1 cellular context compared by ENCODE assay signal in the genomic region with DNA sequence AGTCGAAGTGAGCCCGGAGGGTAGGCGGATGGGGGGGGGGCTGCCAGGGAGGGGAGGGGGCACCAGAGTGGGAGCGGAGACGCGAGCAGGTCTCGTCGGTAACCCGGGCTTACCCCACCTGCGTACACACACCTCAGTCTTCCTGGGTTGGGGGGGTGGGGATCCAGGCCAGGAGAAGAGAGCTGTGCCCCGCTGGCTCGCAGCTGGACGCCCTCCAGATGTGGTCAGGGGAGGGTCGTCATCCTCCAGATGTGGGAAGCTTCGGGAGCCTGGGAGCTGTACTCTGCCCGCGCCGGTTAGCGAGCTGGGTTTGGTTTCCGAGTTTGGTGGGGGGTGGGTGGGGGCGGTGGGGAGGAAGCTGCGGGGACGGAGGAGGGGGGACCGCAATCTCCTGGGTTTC.
TF ChIP-seq lines count a peak whose summit lies in the region.

No MANE protein-coding gene starts in this region.

TF ChIP-seq in GM23338, 12 proteins besides CTCF, POLR2A, EP300 and RAD21 (continued from another document):
- TF ChIP-seq, protein P1, sequence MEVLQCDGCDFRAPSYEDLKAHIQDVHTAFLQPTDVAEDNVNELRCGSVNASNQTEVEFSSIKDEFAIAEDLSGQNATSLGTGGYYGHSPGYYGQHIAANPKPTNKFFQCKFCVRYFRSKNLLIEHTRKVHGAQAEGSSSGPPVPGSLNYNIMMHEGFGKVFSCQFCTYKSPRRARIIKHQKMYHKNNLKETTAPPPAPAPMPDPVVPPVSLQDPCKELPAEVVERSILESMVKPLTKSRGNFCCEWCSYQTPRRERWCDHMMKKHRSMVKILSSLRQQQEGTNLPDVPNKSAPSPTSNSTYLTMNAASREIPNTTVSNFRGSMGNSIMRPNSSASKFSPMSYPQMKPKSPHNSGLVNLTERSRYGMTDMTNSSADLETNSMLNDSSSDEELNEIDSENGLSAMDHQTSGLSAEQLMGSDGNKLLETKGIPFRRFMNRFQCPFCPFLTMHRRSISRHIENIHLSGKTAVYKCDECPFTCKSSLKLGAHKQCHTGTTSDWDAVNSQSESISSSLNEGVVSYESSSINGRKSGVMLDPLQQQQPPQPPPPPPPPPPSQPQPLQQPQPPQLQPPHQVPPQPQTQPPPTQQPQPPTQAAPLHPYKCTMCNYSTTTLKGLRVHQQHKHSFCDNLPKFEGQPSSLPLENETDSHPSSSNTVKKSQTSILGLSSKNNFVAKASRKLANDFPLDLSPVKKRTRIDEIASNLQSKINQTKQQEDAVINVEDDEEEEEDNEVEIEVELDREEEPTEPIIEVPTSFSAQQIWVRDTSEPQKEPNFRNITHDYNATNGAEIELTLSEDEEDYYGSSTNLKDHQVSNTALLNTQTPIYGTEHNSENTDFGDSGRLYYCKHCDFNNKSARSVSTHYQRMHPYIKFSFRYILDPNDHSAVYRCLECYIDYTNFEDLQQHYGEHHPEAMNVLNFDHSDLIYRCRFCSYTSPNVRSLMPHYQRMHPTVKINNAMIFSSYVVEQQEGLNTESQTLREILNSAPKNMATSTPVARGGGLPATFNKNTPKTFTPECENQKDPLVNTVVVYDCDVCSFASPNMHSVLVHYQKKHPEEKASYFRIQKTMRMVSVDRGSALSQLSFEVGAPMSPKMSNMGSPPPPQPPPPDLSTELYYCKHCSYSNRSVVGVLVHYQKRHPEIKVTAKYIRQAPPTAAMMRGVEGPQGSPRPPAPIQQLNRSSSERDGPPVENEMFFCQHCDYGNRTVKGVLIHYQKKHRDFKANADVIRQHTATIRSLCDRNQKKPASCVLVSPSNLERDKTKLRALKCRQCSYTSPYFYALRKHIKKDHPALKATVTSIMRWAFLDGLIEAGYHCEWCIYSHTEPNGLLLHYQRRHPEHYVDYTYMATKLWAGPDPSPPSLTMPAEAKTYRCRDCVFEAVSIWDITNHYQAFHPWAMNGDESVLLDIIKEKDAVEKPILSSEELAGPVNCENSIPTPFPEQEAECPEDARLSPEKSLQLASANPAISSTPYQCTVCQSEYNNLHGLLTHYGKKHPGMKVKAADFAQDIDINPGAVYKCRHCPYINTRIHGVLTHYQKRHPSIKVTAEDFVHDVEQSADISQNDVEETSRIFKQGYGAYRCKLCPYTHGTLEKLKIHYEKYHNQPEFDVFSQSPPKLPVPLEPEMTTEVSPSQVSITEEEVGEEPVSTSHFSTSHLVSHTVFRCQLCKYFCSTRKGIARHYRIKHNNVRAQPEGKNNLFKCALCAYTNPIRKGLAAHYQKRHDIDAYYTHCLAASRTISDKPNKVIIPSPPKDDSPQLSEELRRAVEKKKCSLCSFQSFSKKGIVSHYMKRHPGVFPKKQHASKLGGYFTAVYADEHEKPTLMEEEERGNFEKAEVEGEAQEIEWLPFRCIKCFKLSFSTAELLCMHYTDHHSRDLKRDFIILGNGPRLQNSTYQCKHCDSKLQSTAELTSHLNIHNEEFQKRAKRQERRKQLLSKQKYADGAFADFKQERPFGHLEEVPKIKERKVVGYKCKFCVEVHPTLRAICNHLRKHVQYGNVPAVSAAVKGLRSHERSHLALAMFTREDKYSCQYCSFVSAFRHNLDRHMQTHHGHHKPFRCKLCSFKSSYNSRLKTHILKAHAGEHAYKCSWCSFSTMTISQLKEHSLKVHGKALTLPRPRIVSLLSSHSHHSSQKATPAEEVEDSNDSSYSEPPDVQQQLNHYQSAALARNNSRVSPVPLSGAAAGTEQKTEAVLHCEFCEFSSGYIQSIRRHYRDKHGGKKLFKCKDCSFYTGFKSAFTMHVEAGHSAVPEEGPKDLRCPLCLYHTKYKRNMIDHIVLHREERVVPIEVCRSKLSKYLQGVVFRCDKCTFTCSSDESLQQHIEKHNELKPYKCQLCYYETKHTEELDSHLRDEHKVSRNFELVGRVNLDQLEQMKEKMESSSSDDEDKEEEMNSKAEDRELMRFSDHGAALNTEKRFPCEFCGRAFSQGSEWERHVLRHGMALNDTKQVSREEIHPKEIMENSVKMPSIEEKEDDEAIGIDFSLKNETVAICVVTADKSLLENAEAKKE (CRISPR knock-in tag; IDR thresholded peaks at IDR 0.05), result no peak
- TF ChIP-seq, protein P2, sequence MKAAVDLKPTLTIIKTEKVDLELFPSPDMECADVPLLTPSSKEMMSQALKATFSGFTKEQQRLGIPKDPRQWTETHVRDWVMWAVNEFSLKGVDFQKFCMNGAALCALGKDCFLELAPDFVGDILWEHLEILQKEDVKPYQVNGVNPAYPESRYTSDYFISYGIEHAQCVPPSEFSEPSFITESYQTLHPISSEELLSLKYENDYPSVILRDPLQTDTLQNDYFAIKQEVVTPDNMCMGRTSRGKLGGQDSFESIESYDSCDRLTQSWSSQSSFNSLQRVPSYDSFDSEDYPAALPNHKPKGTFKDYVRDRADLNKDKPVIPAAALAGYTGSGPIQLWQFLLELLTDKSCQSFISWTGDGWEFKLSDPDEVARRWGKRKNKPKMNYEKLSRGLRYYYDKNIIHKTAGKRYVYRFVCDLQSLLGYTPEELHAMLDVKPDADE (IDR thresholded peaks at IDR 0.05), result no peak
- TF ChIP-seq EZH2 (IDR thresholded peaks at IDR 0.05; ENCODE audit: low read depth, unreplicated experiment) (no peak), JUNB (IDR thresholded peaks at IDR 0.05; ENCODE audit: unreplicated experiment) (no peak), POLR2AphosphoS5 (IDR thresholded peaks at IDR 0.05; ENCODE audit: low read depth) (no peak)
